Comparison of ENCODE assay signal across 9 cellular contexts in genomic region chr6:130470777-130471176, GRCh38.
"Had no signal": no experiment of that assay in that cellular context is flagged by ENCODE, and none has a peak within 500 bp of the region (broad histone marks: within the 10 kb centered on the region; RNA-seq: fewer than 3 reads in every experiment).

No MANE protein-coding gene starts in this region.

- H3K27ac ChIP-seq: GM23248 had no signal

- H2AFZ ChIP-seq: GM23248 had no signal

- H3K9ac ChIP-seq: GM23248 had no signal

- H3K4me3 Mint-ChIP-seq: H9 had no signal

- FAIRE-seq: H54, HTR-8/SVneo, K562 had no signal

- H3K27ac Mint-ChIP-seq: H9 had no signal

- ATAC-seq: K562 had no signal

- DNase-seq: GM23248, GOT3, H9, HCEC 1CT, IMR-90, KG1 had no signal

- H3K4me3 ChIP-seq: GM23248, K562 had no signal
